In genomic region chr4:6391186-6391851, GRCh38 we compare ENCODE assay signal across 28 cellular contexts.
DNase-seq lines count a peak whose midpoint lies in the region; ATAC-seq, FAIRE-seq and TF ChIP-seq lines count a peak whose summit lies in the region.
"Had no signal": no experiment of that assay in that cellular context is flagged by ENCODE, and none has a peak within 500 bp of the region (broad histone marks: within the 10 kb centered on the region; RNA-seq: fewer than 3 reads in every experiment).

No MANE protein-coding gene starts in this region.

- H3K27ac ChIP-seq in caudate nucleus (ENCODE audit: low read depth, low read length) (peak overlapping the region; percentile 48), HepG2 (ENCODE audit: extremely low read length, insufficient read depth, low read length) (no peak overlapping the region)
- H3K27ac ChIP-seq: adrenal gland, body of pancreas, transverse colon had no signal

- TF ChIP-seq EP300 in HepG2 (IDR thresholded peaks at IDR 0.05; ENCODE audit: low read depth in 2 of 2, low read length in 2 of 2) (no peak), HepG2 (CRISPR knock-in tag; IDR thresholded peaks at IDR 0.05; ENCODE audit: borderline replicate concordance) (no peak)

- no peak for TF ChIP-seq RAD21 in HepG2 (CRISPR knock-in tag; IDR thresholded peaks at IDR 0.05)

- no peak for TF ChIP-seq CTCF in Calu3 (IDR thresholded peaks at IDR 0.05; ENCODE audit: unreplicated experiment)
- no peak for TF ChIP-seq CTCF in HepG2 (CRISPR knock-in tag; IDR thresholded peaks at IDR 0.05)
- no peak for TF ChIP-seq CTCF in osteocyte (IDR thresholded peaks at IDR 0.05)

- H3K27me3 Mint-ChIP-seq in Calu3 (ENCODE audit: unreplicated experiment) (no peaks in the 10 kb centered on the region), osteocyte (ENCODE audit: unreplicated experiment) (peaks cover 8% of the 10 kb centered on the region)

- peaks cover 3 to 67% of the 10 kb centered on the region in 2 experiments; a peak in 4 of 5 replicates for H3K27me3 ChIP-seq in HepG2 (ENCODE audit: control insufficient read depth in 1 of 2, insufficient read depth in 2 of 2, low read length in 2 of 2)
- H3K27me3 ChIP-seq: adrenal gland had no signal

- H3K4me3 ChIP-seq in HepG2 (replicated peaks in 1 of 3; ENCODE audit: insufficient read depth in 1 of 3, low read depth in 2 of 3, low read length in 3 of 3): no peak overlapping the region
- H3K4me3 ChIP-seq: adrenal gland, body of pancreas, transverse colon had no signal

- no peak overlapping the region for H3K9ac ChIP-seq in HepG2 (ENCODE audit: insufficient read depth, low read depth, low read length)

- FAIRE-seq in HepG2 (lab: Jason Lieb, UNC): no peak
- FAIRE-seq: endothelial cell of umbilical vein, islet of Langerhans had no signal

- no peaks in the 10 kb centered on the region for H3K36me3 ChIP-seq in HepG2 (replicated peaks in 1 of 2; ENCODE audit: control insufficient read depth in 1 of 2, insufficient read depth in 2 of 2, low read length in 2 of 2)
- H3K36me3 ChIP-seq: adrenal gland, transverse colon had no signal

- peak; percentile 13 for DNase-seq in Calu3
- DNase-seq in NCI-H146 treated with DMSO at 0.1 percent for 48 hours (lab: John Stamatoyannopoulos, UW; ENCODE audit: unreplicated experiment): peak; percentile 52
- no peak for DNase-seq in caudate nucleus (lab: John Stamatoyannopoulos, UW)
- no peak for DNase-seq in HepG2 (ENCODE audit: low spot score)
- DNase-seq in osteocyte (ENCODE audit: extremely low spot score, unreplicated experiment): no peak
- DNase-seq in activated gamma-delta T cell treated with Interleukin-2 at 50 U/mL for 16 hours: no peak
- no peak for DNase-seq in head of caudate nucleus
- DNase-seq: activated CD4-positive, alpha-beta memory T cell treated with anti-CD3 and anti-CD28 coated beads, Interleukin-2, amount 10 ng/mL, durations not matched to agents 7 days and 5 days; activated CD4-positive, alpha-beta T cell treated with anti-CD3 and anti-CD28 coated beads for 1 hour; activated CD8-positive, alpha-beta memory T cell treated with anti-CD3 and anti-CD28 coated beads, Interleukin-2, amount 50 U/mL, for 4 hours; activated naive CD4-positive, alpha-beta T cell treated with anti-CD3 and anti-CD28 coated beads for 36 hours; adrenal gland; body of pancreas; H7; midbrain; naive B cell; NCI-H1694 treated with DMSO at 0.1 percent for 48 hours; NCI-H510A; SHP77; stimulated activated CD4-positive, alpha-beta T cell treated with anti-CD3 and anti-CD28 coated beads, Interleukin-15, amount 100 ng/mL, for 24 hours; T-helper 2 cell; transverse colon had no signal

- H3K4me2 ChIP-seq in HepG2 (ENCODE audit: low read depth, low read length): no peak overlapping the region

- no TSS peak for BruUV-seq in Calu3 (replicated peaks; lab: Mats Ljungman, UMichigan)
- no TSS peak for BruUV-seq in HepG2 (replicated peaks; lab: Mats Ljungman, UMichigan)

- POLR2A ChIA-PET in HepG2 (lab: Yijun Ruan, JAX): no interaction called here

- no peak for ATAC-seq in HepG2
- no peak for ATAC-seq in HG02759 (IDR thresholded peaks at IDR 0.05; ENCODE audit: unreplicated experiment)
- ATAC-seq: body of pancreas had no signal

- no peaks in the 10 kb centered on the region for H3K79me2 ChIP-seq in HepG2 (ENCODE audit: insufficient read depth, low read length)

- H3K4me3 Mint-ChIP-seq in Calu3 (ENCODE audit: low read depth, unreplicated experiment): peak overlapping the region; percentile 19
- no peak overlapping the region for H3K4me3 Mint-ChIP-seq in osteocyte (ENCODE audit: unreplicated experiment)
- H3K4me3 Mint-ChIP-seq: activated CD4-positive, alpha-beta memory T cell treated with anti-CD3 and anti-CD28 coated beads, Interleukin-2, amount 10 ng/mL, durations not matched to agents 7 days and 5 days; activated naive CD4-positive, alpha-beta T cell treated with anti-CD3 and anti-CD28 coated beads for 36 hours; activated T-helper 1 cell treated with anti-CD3 and anti-CD28 coated beads, Interleukin-12 subunit alpha, Interleukin-12 subunit beta, Interleukin-2, Interleukin-4 antibody, amounts not matched to agents 30 ng/mL and 10 ng/mL and 1 ng/mL, durations not matched to agents 14 hours and 24 hours and 36 hours; CD8-positive, alpha-beta memory T cell; naive B cell; stimulated activated effector memory CD8-positive, alpha-beta T cell treated with anti-CD3 and anti-CD28 coated beads, Interleukin-12 subunit alpha, Interleukin-12 subunit beta, amount 100 ng/mL, for 72 hours had no signal

- H3K9me3 Mint-ChIP-seq in Calu3 (ENCODE audit: low read depth, unreplicated experiment) (no peaks in the 10 kb centered on the region), osteocyte (ENCODE audit: unreplicated experiment) (no peaks in the 10 kb centered on the region)
- H3K9me3 Mint-ChIP-seq: activated CD4-positive, alpha-beta memory T cell treated with anti-CD3 and anti-CD28 coated beads, Interleukin-2, amount 10 ng/mL, durations not matched to agents 7 days and 5 days; activated naive CD4-positive, alpha-beta T cell treated with anti-CD3 and anti-CD28 coated beads for 36 hours; activated T-helper 1 cell treated with anti-CD3 and anti-CD28 coated beads, Interleukin-12 subunit alpha, Interleukin-12 subunit beta, Interleukin-2, Interleukin-4 antibody, amounts not matched to agents 30 ng/mL and 10 ng/mL and 1 ng/mL, durations not matched to agents 14 hours and 24 hours and 36 hours; CD8-positive, alpha-beta memory T cell; naive B cell; stimulated activated effector memory CD8-positive, alpha-beta T cell treated with anti-CD3 and anti-CD28 coated beads, Interleukin-12 subunit alpha, Interleukin-12 subunit beta, amount 100 ng/mL, for 72 hours had no signal

- CTCF ChIA-PET in Calu3 (lab: Charles Lee) (interaction anchor here (0.5 to 0.6 kb wide), 2 partner anchors 323 to 455 kb away, joined by 3 to 4 read pairs; no protein-coding TSS in a partner anchor), HepG2 (lab: Yijun Ruan, JAX; ENCODE audit: low intra/inter-chr PET ratio, low total read pairs) (no interaction called here)

- H4K20me1 ChIP-seq in HepG2 (ENCODE audit: insufficient read depth, low read length): no peaks in the 10 kb centered on the region

- H3K9me3 ChIP-seq in HepG2 (ENCODE audit: low read length): no peaks in the 10 kb centered on the region
- H3K9me3 ChIP-seq: adrenal gland, body of pancreas, transverse colon had no signal

- H3K4me1 Mint-ChIP-seq in Calu3 (ENCODE audit: low read depth, unreplicated experiment): peaks cover 28% of the 10 kb centered on the region
- H3K4me1 Mint-ChIP-seq in osteocyte (ENCODE audit: unreplicated experiment): no peaks in the 10 kb centered on the region
- H3K4me1 Mint-ChIP-seq: naive B cell; stimulated activated effector memory CD8-positive, alpha-beta T cell treated with anti-CD3 and anti-CD28 coated beads, Interleukin-12 subunit alpha, Interleukin-12 subunit beta, amount 100 ng/mL, for 72 hours had no signal

- H3K4me1 ChIP-seq in HepG2 (ENCODE audit: insufficient read depth, low read length): peaks cover 8% of the 10 kb centered on the region
- H3K4me1 ChIP-seq: adrenal gland, body of pancreas, transverse colon had no signal

- no peak for TF ChIP-seq POLR2A in HepG2 (IDR thresholded peaks at IDR 0.05; ENCODE audit: insufficient read depth in 1 of 2, low read depth in 2 of 2, low read length in 2 of 2)

- H3K27ac Mint-ChIP-seq in Calu3 (ENCODE audit: unreplicated experiment) (peak overlapping the region; percentile 69), osteocyte (ENCODE audit: unreplicated experiment) (no peak overlapping the region)
- H3K27ac Mint-ChIP-seq: activated CD4-positive, alpha-beta memory T cell treated with anti-CD3 and anti-CD28 coated beads, Interleukin-2, amount 10 ng/mL, durations not matched to agents 7 days and 5 days; activated naive CD4-positive, alpha-beta T cell treated with anti-CD3 and anti-CD28 coated beads for 36 hours; activated T-helper 1 cell treated with anti-CD3 and anti-CD28 coated beads, Interleukin-12 subunit alpha, Interleukin-12 subunit beta, Interleukin-2, Interleukin-4 antibody, amounts not matched to agents 30 ng/mL and 10 ng/mL and 1 ng/mL, durations not matched to agents 14 hours and 24 hours and 36 hours; CD8-positive, alpha-beta memory T cell; stimulated activated effector memory CD8-positive, alpha-beta T cell treated with anti-CD3 and anti-CD28 coated beads, Interleukin-12 subunit alpha, Interleukin-12 subunit beta, amount 100 ng/mL, for 72 hours had no signal

- H2AFZ ChIP-seq in HepG2 (ENCODE audit: low read length): no peak overlapping the region

- H3K36me3 Mint-ChIP-seq in Calu3 (ENCODE audit: insufficient read depth, unreplicated experiment) (no peaks in the 10 kb centered on the region), osteocyte (ENCODE audit: unreplicated experiment) (no peaks in the 10 kb centered on the region)
- H3K36me3 Mint-ChIP-seq: CD8-positive, alpha-beta memory T cell; naive B cell; stimulated activated effector memory CD8-positive, alpha-beta T cell treated with anti-CD3 and anti-CD28 coated beads, Interleukin-12 subunit alpha, Interleukin-12 subunit beta, amount 100 ng/mL, for 72 hours had no signal

- WGBS in HepG2 (ENCODE audit: low lambda C conversion rate): 6% methylated on average over 8 of the region's 15 CpGs

- in situ Hi-C loops in HepG2 (cut with HindIII; ENCODE audit: extremely low pct_ligation_motif_present, low pct_unique_long_range_greater_than_20kb): no loop called here

- intact Hi-C loops in Calu3 (cut with micrococcal nuclease; ENCODE audit: unreplicated experiment) (no loop called here), HepG2 (cut with micrococcal nuclease; ENCODE audit: unreplicated experiment) (no loop called here), head of caudate nucleus (cut with DNase I) (no loop called here)

TF ChIP-seq in HepG2, 621 proteins besides CTCF, POLR2A, EP300 and RAD21:
- TF ChIP-seq ZBTB39 (CRISPR knock-in tag; IDR thresholded peaks at IDR 0.05): no peak
- peak; percentile 88 for TF ChIP-seq ZNF263 (CRISPR knock-in tag; IDR thresholded peaks at IDR 0.05)

Comparison
In these comparisons a context has a peak if more than half of its experiments do, and no peak if none do; other contexts are left out.
1. DNase-seq: peak in Calu3 (single experiment) and NCI-H146 treated with DMSO at 0.1 percent for 48 hours (single experiment); none in caudate nucleus (0 of 61), HepG2 (single experiment), osteocyte (single experiment), activated gamma-delta T cell treated with Interleukin-2 at 50 U/mL for 16 hours (single experiment) and head of caudate nucleus (0 of 42).